In genomic region chr7:64887756-64888508, GRCh38 we compare ENCODE assay signal across 8 cellular contexts. TPM values are rescaled to one million over a fixed set of nuclear protein-coding genes. Genes with fewer than 3 reads are reported as not detected.
A peak's percentile ranks its signal among the peaks of the same experiment; 100 is the strongest.
DNase-seq lines count a peak whose midpoint lies in the region; ATAC-seq, FAIRE-seq and TF ChIP-seq lines count a peak whose summit lies in the region.

No MANE protein-coding gene starts in this region.

- H3K36me3 ChIP-seq in uterus = no peaks in the 10 kb centered on the region

- peaks cover 0 to 7% of the 10 kb centered on the region in 2 donors for H3K4me1 ChIP-seq in uterus

- DNase-seq in activated gamma-delta T cell treated with Interleukin-2 at 50 U/mL for 16 hours = peak; percentile 44
- no peak for DNase-seq in activated gamma-delta T cell (lab: John Stamatoyannopoulos, UW)
- peak; percentile 55 for DNase-seq in activated CD8-positive, alpha-beta memory T cell treated with anti-CD3 and anti-CD28 coated beads, Interleukin-2, amount 10 ng/mL, durations not matched to agents 7 days and 5 days
- DNase-seq in frontal cortex (ENCODE audit: low spot score in 2 of 2) = peak; percentile 29 to 53
- DNase-seq in neural crest cell (ENCODE audit: low read depth, low spot score) = peak; percentile 13
- DNase-seq in uterus = peak in 1 of 2 donors; percentile 10
- DNase-seq in RKO (ENCODE audit: low spot score) = no peak

- no peak overlapping the region for H3K27ac Mint-ChIP-seq in activated CD8-positive, alpha-beta memory T cell treated with anti-CD3 and anti-CD28 coated beads, Interleukin-2, amount 10 ng/mL, durations not matched to agents 7 days and 5 days
- no peak overlapping the region for H3K27ac Mint-ChIP-seq in neural crest cell (ENCODE audit: unreplicated experiment)

- no peaks in the 10 kb centered on the region for H3K27me3 ChIP-seq in uterus

- H3K4me3 ChIP-seq in uterus = peak overlapping the region; percentile 32 to 37

- CTCF ChIA-PET in activated CD8-positive, alpha-beta memory T cell treated with anti-CD3 and anti-CD28 coated beads, Interleukin-2, amount 10 ng/mL, durations not matched to agents 7 days and 5 days (lab: Charles Lee) = interaction anchor here (1.0 to 1.2 kb wide), 2 partner anchors 63 to 420 kb away, joined by 3 to 4 read pairs; no protein-coding TSS in a partner anchor

- H3K4me1 Mint-ChIP-seq in activated CD8-positive, alpha-beta memory T cell treated with anti-CD3 and anti-CD28 coated beads, Interleukin-2, amount 10 ng/mL, durations not matched to agents 7 days and 5 days = peaks cover 12% of the 10 kb centered on the region
- peaks cover 9% of the 10 kb centered on the region for H3K4me1 Mint-ChIP-seq in neural crest cell

- peaks cover 67% of the 10 kb centered on the region for H3K27me3 Mint-ChIP-seq in activated CD8-positive, alpha-beta memory T cell treated with anti-CD3 and anti-CD28 coated beads, Interleukin-2, amount 10 ng/mL, durations not matched to agents 7 days and 5 days
- peaks cover 74% of the 10 kb centered on the region for H3K27me3 Mint-ChIP-seq in neural crest cell (ENCODE audit: low read depth)

- TF ChIP-seq POLR2A in uterus (IDR thresholded peaks at IDR 0.05) = no peak

- TF ChIP-seq CTCF in neural crest cell (conservative IDR thresholded peaks at IDR 0.05) (peak; percentile 56), uterus (IDR thresholded peaks at IDR 0.05) (peak in 2 of 4 experiments; percentile 6 to 14)

- H3K36me3 Mint-ChIP-seq in activated CD8-positive, alpha-beta memory T cell treated with anti-CD3 and anti-CD28 coated beads, Interleukin-2, amount 10 ng/mL, durations not matched to agents 7 days and 5 days = peaks cover 1% of the 10 kb centered on the region
- H3K36me3 Mint-ChIP-seq in neural crest cell (ENCODE audit: low read depth) = no peaks in the 10 kb centered on the region

- H3K27ac ChIP-seq in uterus = no peak overlapping the region

- peak; percentile 63 for ATAC-seq in activated CD8-positive, alpha-beta memory T cell treated with anti-CD3 and anti-CD28 coated beads, Interleukin-2, amount 10 ng/mL, durations not matched to agents 7 days and 5 days
- ATAC-seq in HG02885 (IDR thresholded peaks at IDR 0.05; ENCODE audit: poor library complexity, unreplicated experiment) = no peak

- peak overlapping the region; percentile 70 for H3K4me3 Mint-ChIP-seq in activated CD8-positive, alpha-beta memory T cell treated with anti-CD3 and anti-CD28 coated beads, Interleukin-2, amount 10 ng/mL, durations not matched to agents 7 days and 5 days
- peak overlapping the region; percentile 82 for H3K4me3 Mint-ChIP-seq in neural crest cell

- no peaks in the 10 kb centered on the region for H3K9me3 ChIP-seq in uterus

- FAIRE-seq in frontal cortex (lab: Jason Lieb, UNC) = no peak

- intact Hi-C loops in uterus (cut with DNase I; ENCODE audit: low total_unique reads) = no loop called here

- H3K9me3 Mint-ChIP-seq in activated CD8-positive, alpha-beta memory T cell treated with anti-CD3 and anti-CD28 coated beads, Interleukin-2, amount 10 ng/mL, durations not matched to agents 7 days and 5 days (ENCODE audit: low read depth) = no peaks in the 10 kb centered on the region
- H3K9me3 Mint-ChIP-seq in neural crest cell = peaks cover 3% of the 10 kb centered on the region

RNA-seq across cellular contexts. Expression of gene ZNF273, which starts 15.1 kb away (rescaled TPM):
- total RNA-seq in activated CD8-positive, alpha-beta memory T cell treated with anti-CD3 and anti-CD28 coated beads, Interleukin-2, amount 10 ng/mL, durations not matched to agents 7 days and 5 days = 10 to 100 TPM in 1 of 2 experiments, 1 to 10 TPM in 1; 8.4 to 13.6 TPM
- total RNA-seq in frontal cortex (40.8 TPM), neural crest cell (15.9 and 17.1 TPM in 2 replicates), uterus (10 to 100 TPM in 1 of 4 donors, 1 to 10 TPM in 3; 1.5 to 21.8 (median 8.0) TPM)

Comparison
In these comparisons a context has a peak if more than half of its experiments do, and no peak if none do; other contexts are left out.
1. DNase-seq: peak in activated gamma-delta T cell treated with Interleukin-2 at 50 U/mL for 16 hours (single experiment), activated CD8-positive, alpha-beta memory T cell treated with anti-CD3 and anti-CD28 coated beads, Interleukin-2, amount 10 ng/mL, durations not matched to agents 7 days and 5 days (single experiment), frontal cortex (2 of 2) and neural crest cell (single experiment); none in activated gamma-delta T cell (single experiment) and RKO (single experiment).